21 cellular contexts compared by ENCODE assay signal in genomic region chr7:117829450-117829849, GRCh38. TPM values are rescaled to one million over a fixed set of nuclear protein-coding genes. Genes with fewer than 3 reads are reported as not detected.
DNase-seq lines count a peak whose midpoint lies in the region; ATAC-seq and TF ChIP-seq lines count a peak whose summit lies in the region.
"Had no signal": no experiment of that assay in that cellular context is flagged by ENCODE, and none has a peak within 500 bp of the region (broad histone marks: within the 10 kb centered on the region; RNA-seq: fewer than 3 reads in every experiment).

No MANE protein-coding gene starts in this region.

- intact Hi-C loops in left ventricle myocardium superior (cut with micrococcal nuclease) (no loop called here), vagina (cut with DNase I) (no loop called here)

- H3K79me2 ChIP-seq in MM.1S (ENCODE audit: low read length): no peaks in the 10 kb centered on the region

- H3K9me3 ChIP-seq in cardiac muscle cell (ENCODE audit: low read depth): no peaks in the 10 kb centered on the region
- H3K9me3 ChIP-seq in vagina: no peaks in the 10 kb centered on the region
- no peaks in the 10 kb centered on the region for H3K9me3 ChIP-seq in MM.1S (replicated peaks; ENCODE audit: insufficient read depth, low read length)
- H3K9me3 ChIP-seq: esophagus squamous epithelium, gastrocnemius medialis had no signal

- ATAC-seq in left ventricle myocardium superior (no peak), HG03520 (IDR thresholded peaks at IDR 0.05; ENCODE audit: unreplicated experiment) (no peak), HG03378 (IDR thresholded peaks at IDR 0.05; ENCODE audit: unreplicated experiment) (no peak)
- ATAC-seq: gastrocnemius medialis had no signal

- H4K20me1 ChIP-seq in MM.1S (ENCODE audit: insufficient read depth, low read length): no peaks in the 10 kb centered on the region

- no peak for DNase-seq in cardiac muscle cell (ENCODE audit: low read depth in 1 of 2, low spot score in 1 of 2)
- no peak for DNase-seq in left ventricle myocardium superior
- DNase-seq in iPS-NIHi7 (ENCODE audit: extremely low spot score): peak; percentile 31
- no peak for DNase-seq in vagina (ENCODE audit: extremely low spot score in 2 of 2)
- no peak for DNase-seq in MM.1S
- DNase-seq: activated naive CD4-positive, alpha-beta T cell treated with anti-CD3 and anti-CD28 coated beads, Interleukin-2, amount 10 ng/mL, durations not matched to agents 7 days and 5 days; activated T-cell treated with anti-CD3 and anti-CD28 coated beads, Interleukin-2, amount 50 U/mL, for 48 hours; aorta; esophagus squamous epithelium; gastrocnemius medialis; NCI-H1436 treated with DMSO at 0.1 percent for 48 hours; NCI-H510A treated with DMSO at 0.1 percent for 48 hours; stimulated activated CD4-positive, alpha-beta T cell treated with anti-CD3 and anti-CD28 coated beads, Interleukin-2, amount 100 ng/mL, for 48 hours; stimulated activated naive CD4-positive, alpha-beta T cell treated with Interleukin-2 at 50 U/mL for 16 hours; trophoblast cell had no signal

- no peaks in the 10 kb centered on the region for H3K9me2 ChIP-seq in MM.1S (replicated peaks; ENCODE audit: insufficient read depth, low read length)

- H3K27ac ChIP-seq in cardiac muscle cell: peak overlapping the region; percentile 70
- H3K27ac ChIP-seq in VCaP: no peak overlapping the region
- peak overlapping the region; percentile 2 for H3K27ac ChIP-seq in vagina
- H3K27ac ChIP-seq in MM.1S (ENCODE audit: low read length): no peak overlapping the region
- H3K27ac ChIP-seq: gastrocnemius medialis, RWPE1 had no signal

- H3K4me1 ChIP-seq in cardiac muscle cell (ENCODE audit: low read depth): peaks cover 25% of the 10 kb centered on the region
- H3K4me1 ChIP-seq in vagina: peaks cover 35% of the 10 kb centered on the region
- H3K4me1 ChIP-seq in MM.1S (ENCODE audit: low read length): no peaks in the 10 kb centered on the region
- H3K4me1 ChIP-seq: gastrocnemius medialis had no signal

- H3K9ac ChIP-seq in MM.1S (ENCODE audit: low read length): no peak overlapping the region

- no peak overlapping the region for H2AFZ ChIP-seq in MM.1S (ENCODE audit: low read length)

- no peak for TF ChIP-seq POLR2A in vagina (IDR thresholded peaks at IDR 0.05)

- H3F3A ChIP-seq in MM.1S (ENCODE audit: insufficient read depth, low read length): no peaks in the 10 kb centered on the region

- H3K36me3 ChIP-seq in cardiac muscle cell (no peaks in the 10 kb centered on the region), vagina (no peaks in the 10 kb centered on the region), MM.1S (replicated peaks; ENCODE audit: insufficient read depth, low read length) (no peaks in the 10 kb centered on the region)
- H3K36me3 ChIP-seq: esophagus squamous epithelium, gastrocnemius medialis had no signal

- H3K4me3 ChIP-seq in cardiac muscle cell: no peak overlapping the region
- no peak overlapping the region for H3K4me3 ChIP-seq in vagina
- H3K4me3 ChIP-seq in MM.1S (ENCODE audit: low read length): no peak overlapping the region
- H3K4me3 ChIP-seq: esophagus squamous epithelium, gastrocnemius medialis, lung had no signal

- no peak for TF ChIP-seq CTCF in cardiac muscle cell (IDR thresholded peaks at IDR 0.05; ENCODE audit: low read depth, low read length)
- 0 out of 2 replicates have a peak, but pooled peaks have one; percentile 11 for TF ChIP-seq CTCF in VCaP (conservative IDR thresholded peaks at IDR 0.05)
- TF ChIP-seq CTCF in vagina (IDR thresholded peaks at IDR 0.05): no peak
- TF ChIP-seq CTCF in MM.1S (IDR thresholded peaks at IDR 0.05; ENCODE audit: low read length): no peak

- H3K27me3 ChIP-seq in cardiac muscle cell (no peaks in the 10 kb centered on the region), vagina (no peaks in the 10 kb centered on the region), MM.1S (replicated peaks; ENCODE audit: insufficient read depth, low read length) (no peaks in the 10 kb centered on the region)
- H3K27me3 ChIP-seq: esophagus squamous epithelium, gastrocnemius medialis had no signal

- H3K4me2 ChIP-seq in MM.1S (ENCODE audit: low read depth, low read length): no peak overlapping the region

RNA-seq across cellular contexts. Expression of gene CTTNBP2, which starts 43.8 kb away (rescaled TPM):
- total RNA-seq in cardiac muscle cell: 21.8 and 51.2 TPM in 2 replicates
- polyA plus RNA-seq in cardiac muscle cell: 30.0 and 33.5 TPM in 2 replicates
- 0.77 TPM for total RNA-seq in left ventricle myocardium superior
- 25.0 TPM for total RNA-seq in vagina
- total RNA-seq: activated CD8-positive, alpha-beta memory T cell treated with anti-CD3 and anti-CD28 coated beads for 36 hours had no signal

Comparison
In these comparisons a context has a peak if more than half of its experiments do, and no peak if none do; other contexts are left out.
1. RNA of gene CTTNBP2, which starts 43.8 kb away (total RNA-seq): 21.8 to 51.2 TPM in cardiac muscle cell and 25.0 TPM in vagina (single experiment); 0.77 TPM in left ventricle myocardium superior (single experiment); every median in the first group is over 10 times any median in the second.
2. H3K27ac ChIP-seq: peak in cardiac muscle cell (single experiment) and vagina (single experiment); none in VCaP (single experiment) and MM.1S (single experiment).